Comparison of ENCODE assay signal across 17 cellular contexts in the genomic region with DNA sequence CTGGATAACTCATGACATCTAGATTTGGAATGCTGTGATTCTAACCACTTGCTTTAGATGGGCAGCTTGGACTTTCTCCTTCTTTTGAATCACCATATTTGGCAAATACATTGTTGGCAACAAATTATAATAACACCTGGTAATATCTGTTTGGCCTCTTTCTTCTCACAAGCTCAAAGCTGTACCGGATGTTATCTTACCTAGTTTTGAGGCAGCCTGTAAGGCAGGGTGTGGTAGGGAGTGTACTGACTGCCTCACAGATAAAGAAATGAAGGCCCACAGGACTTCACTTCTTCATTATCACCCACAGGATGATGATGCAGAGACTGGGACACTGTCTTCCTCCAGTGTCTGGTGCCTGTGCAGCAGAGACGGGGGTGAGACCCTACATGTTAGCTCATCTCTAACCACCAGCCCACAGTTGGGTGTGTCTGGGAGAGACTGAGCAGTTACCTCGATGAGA. TPM values are rescaled to one million over a fixed set of nuclear protein-coding genes. Genes with fewer than 3 reads are reported as not detected.
A peak's percentile ranks its signal among the peaks of the same experiment; 100 is the strongest.
DNase-seq lines count a peak whose midpoint lies in the region; ATAC-seq and TF ChIP-seq lines count a peak whose summit lies in the region.
"Had no signal": no experiment of that assay in that cellular context is flagged by ENCODE, and none has a peak within 500 bp of the region (broad histone marks: within the 10 kb centered on the region; RNA-seq: fewer than 3 reads in every experiment).

No MANE protein-coding gene starts in this region.

- no peaks in the 10 kb centered on the region for H3K27me3 Mint-ChIP-seq in CD4-positive, CD25-positive, alpha-beta regulatory T cell
- H3K27me3 Mint-ChIP-seq: progenitor cell of endocrine pancreas had no signal

- peaks cover 28% of the 10 kb centered on the region for H3K36me3 Mint-ChIP-seq in CD4-positive, CD25-positive, alpha-beta regulatory T cell

- H3K4me1 ChIP-seq in CD4-positive, CD25-positive, alpha-beta regulatory T cell (ENCODE audit: control insufficient read depth, insufficient read depth, low read length, poor library complexity, severe bottlenecking): peaks cover 9% of the 10 kb centered on the region
- H3K4me1 ChIP-seq: esophagus muscularis mucosa, tibial nerve had no signal

- TF ChIP-seq CTCF in 22Rv1 (IDR thresholded peaks at IDR 0.05) (no peak), VCaP (conservative IDR thresholded peaks at IDR 0.05) (no peak)

- H3K27me3 ChIP-seq in CD4-positive, CD25-positive, alpha-beta regulatory T cell (ENCODE audit: control insufficient read depth, insufficient read depth, low read length): no peaks in the 10 kb centered on the region
- H3K27me3 ChIP-seq: adrenal gland, esophagus muscularis mucosa, tibial nerve had no signal

- H3K4me1 Mint-ChIP-seq in CD4-positive, CD25-positive, alpha-beta regulatory T cell: peaks cover 6 to 19% (median 10%) of the 10 kb centered on the region in 4 donors

- H3K4me3 ChIP-seq in CD4-positive, CD25-positive, alpha-beta regulatory T cell (ENCODE audit: low read depth, low read length): no peak overlapping the region
- H3K4me3 ChIP-seq: adrenal gland, esophagus muscularis mucosa, tibial nerve had no signal

- H3K27ac Mint-ChIP-seq in CD4-positive, CD25-positive, alpha-beta regulatory T cell: peak overlapping the region; percentile 2 to 41 (median 8)

- peak overlapping the region in 2 of 4 donors; percentile 4 to 42 for H3K4me3 Mint-ChIP-seq in CD4-positive, CD25-positive, alpha-beta regulatory T cell

- ATAC-seq in CD4-positive, CD25-positive, alpha-beta regulatory T cell (ENCODE audit: low read depth in 2 of 2): peak; percentile 87 to 88

- no peaks in the 10 kb centered on the region for H3K9me3 ChIP-seq in CD4-positive, CD25-positive, alpha-beta regulatory T cell (ENCODE audit: control insufficient read depth in 2 of 2, low read length in 2 of 2)
- H3K9me3 ChIP-seq: adrenal gland, esophagus muscularis mucosa, tibial nerve had no signal

- peaks cover 8% of the 10 kb centered on the region for H3K36me3 ChIP-seq in CD4-positive, CD25-positive, alpha-beta regulatory T cell (ENCODE audit: control insufficient read depth, insufficient read depth, low read length)

- peak in 2 of 3 donors; percentile 52 to 67 for DNase-seq in CD4-positive, CD25-positive, alpha-beta regulatory T cell
- peak; percentile 36 for DNase-seq in epithelial cell of prostate (ENCODE audit: low read depth, low spot score)
- no peak for DNase-seq in Kasumi-1 (lab: John Stamatoyannopoulos, UW)
- no peak for DNase-seq in NCI-H1694 (lab: John Stamatoyannopoulos, UW)
- DNase-seq in NCI-H2227 treated with DMSO at 0.1 percent for 48 hours (lab: John Stamatoyannopoulos, UW): no peak
- DNase-seq: adrenal gland; HCEC 1CT; hypothalamus; NCI-H1436 treated with DMSO at 0.1 percent for 48 hours; NCI-H526; stimulated activated CD4-positive, alpha-beta T cell treated with anti-CD3 and anti-CD28 coated beads, Interleukin-12 subunit alpha, Interleukin-12 subunit beta, amount 100 ng/mL, for 4 hours had no signal

- no peaks in the 10 kb centered on the region for H3K9me3 Mint-ChIP-seq in CD4-positive, CD25-positive, alpha-beta regulatory T cell

- H3K27ac ChIP-seq in 22Rv1: 0 out of 2 replicates have a peak overlapping the region, but pooled peaks have one; percentile 0
- peak overlapping the region; percentile 50 for H3K27ac ChIP-seq in CD4-positive, CD25-positive, alpha-beta regulatory T cell (ENCODE audit: insufficient read depth, low read length, poor library complexity, severe bottlenecking)
- peak overlapping the region; percentile 42; the same call in 1 of the 2 replicates for H3K27ac ChIP-seq in VCaP
- peak overlapping the region; percentile 69 for H3K27ac ChIP-seq in epithelial cell of prostate
- H3K27ac ChIP-seq: C4-2B, esophagus muscularis mucosa, tibial nerve had no signal

RNA-seq across cellular contexts. Expression of a gene that starts 28.5 kb away (rescaled TPM):
- total RNA-seq in CD4-positive, CD25-positive, alpha-beta regulatory T cell: 13.6 TPM
- 10 to 100 TPM; 10.2 to 13.6 (median 12.1) TPM for polyA plus RNA-seq in CD4-positive, CD25-positive, alpha-beta regulatory T cell

RNA-seq across cellular contexts. Expression of a gene that starts 43.2 kb away (rescaled TPM):
- total RNA-seq in CD4-positive, CD25-positive, alpha-beta regulatory T cell: 25.3 TPM
- 10 to 100 TPM; 10.4 to 12.7 (median 11.5) TPM for polyA plus RNA-seq in CD4-positive, CD25-positive, alpha-beta regulatory T cell

RNA-seq across cellular contexts. Expression of a gene that starts 57.5 kb away (rescaled TPM):
- total RNA-seq in CD4-positive, CD25-positive, alpha-beta regulatory T cell: 0.37 TPM
- polyA plus RNA-seq in CD4-positive, CD25-positive, alpha-beta regulatory T cell: 1 to 10 TPM in 1 of 4 donors, under 1 TPM in 1, not detected in 2; 0.37 to 1.2 TPM

Comparison
In these comparisons a context has a peak if more than half of its experiments do, and no peak if none do; other contexts are left out.
1. H3K27ac ChIP-seq: peak in every context shown above with its lines; median percentile 69 in epithelial cell of prostate; 50 in CD4-positive, CD25-positive, alpha-beta regulatory T cell; 42 in VCaP; 0 in 22Rv1.
2. DNase-seq: peak in CD4-positive, CD25-positive, alpha-beta regulatory T cell (2 of 3) and epithelial cell of prostate (single experiment); none in Kasumi-1 (0 of 2), NCI-H1694 (single experiment) and NCI-H2227 treated with DMSO at 0.1 percent for 48 hours (single experiment).